Comparison of ENCODE assay signal across 8 cellular contexts in the genomic region with DNA sequence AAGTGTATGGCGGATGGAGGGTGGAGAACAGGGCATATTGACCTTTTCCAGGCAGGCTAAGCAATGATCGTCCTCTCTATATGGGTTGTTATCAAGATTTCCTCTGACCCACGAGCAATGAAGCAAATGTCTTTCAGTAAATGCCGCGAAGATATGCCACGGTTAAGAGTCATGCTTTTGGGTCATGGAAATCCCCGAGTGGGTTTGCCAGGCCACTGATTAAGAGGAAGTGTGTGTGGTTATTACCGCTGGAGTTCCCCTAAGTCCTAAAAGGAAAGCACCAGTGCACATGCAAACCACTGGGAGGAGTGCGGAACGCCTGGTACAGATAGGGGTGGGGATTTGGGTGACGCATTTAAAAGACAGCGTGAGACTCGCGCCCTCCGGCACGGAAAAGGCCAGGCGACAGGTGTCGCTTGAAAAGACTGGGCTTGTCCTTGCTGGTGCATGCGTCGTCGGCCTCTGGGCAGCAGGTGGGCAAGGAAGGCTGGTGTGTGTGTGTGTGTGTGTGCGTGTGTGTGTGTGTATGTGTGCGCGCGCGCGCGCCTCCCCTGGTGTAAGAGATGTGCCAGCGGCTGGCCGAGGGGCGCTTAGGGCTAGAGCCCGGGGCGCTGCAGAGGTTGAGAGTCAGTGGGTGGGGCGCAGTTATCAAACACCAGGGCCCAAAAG. TPM values are rescaled to one million over a fixed set of nuclear protein-coding genes. Genes with fewer than 3 reads are reported as not detected.
DNase-seq lines count a peak whose midpoint lies in the region; ATAC-seq and TF ChIP-seq lines count a peak whose summit lies in the region.

Gene BIRC3, plus strand, starts transcription at position 386 of the 669 bp plus-strand sequence. CDS start 7,026 bp downstream, outside the sequence.

- peak; percentile 35 for TF ChIP-seq CTCF in LNCaP clone FGC (IDR thresholded peaks at IDR 0.05; ENCODE audit: control insufficient read depth, extremely low read depth, insufficient read depth)
- TF ChIP-seq CTCF in omental fat pad (IDR thresholded peaks at IDR 0.05): peak in 1 of 3 donors; percentile 12
- TF ChIP-seq CTCF in thoracic aorta (IDR thresholded peaks at IDR 0.05): peak; percentile 43

- no peaks in the 10 kb centered on the region for H3K9me3 ChIP-seq in SJCRH30 (replicated peaks)
- no peaks in the 10 kb centered on the region for H3K9me3 ChIP-seq in thoracic aorta

- no peaks in the 10 kb centered on the region for H3K36me3 ChIP-seq in SJCRH30
- no peaks in the 10 kb centered on the region for H3K36me3 ChIP-seq in thoracic aorta

- H3K4me1 ChIP-seq in SJCRH30: no peaks in the 10 kb centered on the region
- peaks cover 19 to 40% of the 10 kb centered on the region in 2 donors for H3K4me1 ChIP-seq in thoracic aorta (ENCODE audit: control insufficient read depth in 1 of 2, low read depth in 2 of 2)

- H3K4me3 ChIP-seq in LNCaP clone FGC (ENCODE audit: low read depth, low read length): peak within 1 kb of the TSS; percentile 51
- H3K4me3 ChIP-seq in SJCRH30: peak within 1 kb of the TSS; percentile 31
- H3K4me3 ChIP-seq in thoracic aorta: peak within 1 kb of the TSS; percentile 85

- peak; percentile 96 for ATAC-seq in omental fat pad (ENCODE audit: low FRiP score)
- peak; percentile 94 for ATAC-seq in thoracic aorta (ENCODE audit: insufficient number of reproducible peaks, low FRiP score, low read depth)

- H3K27ac ChIP-seq in SJCRH30: no peak within 1 kb of the TSS
- H3K27ac ChIP-seq in thoracic aorta: peak within 1 kb of the TSS; percentile 65

- DNase-seq in ELF-1 (ENCODE audit: low read depth, low spot score) (peak; percentile 86), H4 (ENCODE audit: low spot score) (peak; percentile 86), LNCaP clone FGC (ENCODE audit: low read depth) (peak; percentile 78), SJCRH30 (peak; percentile 74 to 80), globus pallidus (ENCODE audit: low spot score) (peak; percentile 58), omental fat pad (ENCODE audit: low spot score) (peak; percentile 74), thoracic aorta (ENCODE audit: low spot score) (peak; percentile 41)
- DNase-seq in activated gamma-delta T cell treated with anti-CD3 and anti-CD28 coated beads, Interleukin-2, amount 50 U/mL, for 16 hours (ENCODE audit: low read depth): peak; percentile 85

- H3K27me3 ChIP-seq in SJCRH30 (no peaks in the 10 kb centered on the region), thoracic aorta (replicated peaks; ENCODE audit: insufficient read depth) (no peaks in the 10 kb centered on the region)

RNA-seq across cellular contexts. Expression of gene BIRC3, which starts in this region (rescaled TPM):
- total RNA-seq in H4 (2014; rRNA removed; shearing (Covaris generic)): 0.27 and 0.89 TPM in 2 replicates
- 0.08 TPM in 1 of 2 replicates, not detected in the other for total RNA-seq in SJCRH30 (2014; rRNA removed; shearing (Covaris generic))
- total RNA-seq in omental fat pad (10 to 100 TPM in 1 of 4 donors, 1 to 10 TPM in 3; 3.4 to 30.2 (median 9.1) TPM), thoracic aorta (10 to 100 TPM in 1 of 2 donors, 1 to 10 TPM in 1; 4.9 to 15.3 TPM)

Comparison
In these comparisons a context has a peak if more than half of its experiments do, and no peak if none do; other contexts are left out.
1. Peak in DNase-seq in H4; RNA of the gene not detected or under 1 TPM.
2. Peak in DNase-seq and H3K4me3 ChIP-seq in SJCRH30; RNA of the gene not detected or under 1 TPM.
3. H3K4me3 ChIP-seq: peak in every context shown above with its lines; median percentile 85 in thoracic aorta; 51 in LNCaP clone FGC; 31 in SJCRH30.